Comparison of ENCODE assay signal across 10 cellular contexts in genomic region chr7:108660465-108660864, GRCh38.
DNase-seq lines count a peak whose midpoint lies in the region; ATAC-seq and TF ChIP-seq lines count a peak whose summit lies in the region.
"Had no signal": no experiment of that assay in that cellular context is flagged by ENCODE, and none has a peak within 500 bp of the region (broad histone marks: within the 10 kb centered on the region; RNA-seq: fewer than 3 reads in every experiment).

No MANE protein-coding gene starts in this region.

- POLR2A ChIA-PET in PC-3 (lab: Charles Lee; ENCODE audit: unreplicated experiment) = interaction anchor here (0.6 kb wide), 1 partner anchor 108 kb away, joined by 5 read pairs; no protein-coding TSS in a partner anchor

- intact Hi-C loops in PC-3 (cut with micrococcal nuclease) (loop anchor here (5.0 kb wide), 1 partner anchor 312 kb away; no protein-coding TSS in a partner anchor), uterus (cut with DNase I; ENCODE audit: low total_unique reads) (no loop called here), left ventricle myocardium superior (cut with micrococcal nuclease) (no loop called here), heart left ventricle (cut with DNase I) (no loop called here)

- H3K36me3 ChIP-seq in H7 (replicated peaks; ENCODE audit: control insufficient read depth, insufficient read depth, low read length) (no peaks in the 10 kb centered on the region), PC-3 (ENCODE audit: low read depth, low read length) (no peaks in the 10 kb centered on the region), uterus (no peaks in the 10 kb centered on the region), heart left ventricle (no peaks in the 10 kb centered on the region)
- H3K36me3 ChIP-seq: spleen had no signal

- DNase-seq in H7 (peak; percentile 68), PC-3 (peak; percentile 42), foreskin keratinocyte (no peak), uterus (no peak), kidney glomerular epithelial cell (lab: John Stamatoyannopoulos, UW) (no peak), left ventricle myocardium superior (no peak), heart left ventricle (no peak)
- DNase-seq: activated CD4-positive, alpha-beta T cell treated with anti-CD3 and anti-CD28 coated beads for 1 hour; spleen had no signal

- no TSS peak for BruUV-seq in PC-3 (replicated peaks; lab: Mats Ljungman, UMichigan)

- H3K9ac ChIP-seq in PC-3 (ENCODE audit: low read length) = no peak overlapping the region

- ATAC-seq in PC-3 (peak; percentile 58), foreskin keratinocyte (peak; percentile 20), left ventricle myocardium superior (no peak), heart left ventricle (no peak)

- 47 to 55% (median 50%) methylated on average over 3 of the region's 3 CpGs for WGBS in heart left ventricle, 4 donors

- H2AFZ ChIP-seq in PC-3 (ENCODE audit: low read length) = no peak overlapping the region

- no peaks in the 10 kb centered on the region for H3F3A ChIP-seq in PC-3 (ENCODE audit: low read length, unreplicated experiment)

- CTCF ChIA-PET in PC-3 (lab: Charles Lee) = interaction anchor here (0.5 to 0.6 kb wide), 4 partner anchors 24 to 911 kb away, joined by 3 to 4 read pairs (median 3); no protein-coding TSS in a partner anchor

- TF ChIP-seq POLR2A in uterus (IDR thresholded peaks at IDR 0.05) (no peak), heart left ventricle (IDR thresholded peaks at IDR 0.05) (no peak)

- peak; percentile 72 for TF ChIP-seq CTCF in 22Rv1 (IDR thresholded peaks at IDR 0.05)
- peak; percentile 68 for TF ChIP-seq CTCF in PC-3 (conservative IDR thresholded peaks at IDR 0.05; ENCODE audit: low read depth, low read length)
- TF ChIP-seq CTCF in foreskin keratinocyte (conservative IDR thresholded peaks at IDR 0.05) = peak; percentile 57
- no peak for TF ChIP-seq CTCF in uterus (IDR thresholded peaks at IDR 0.05)
- peak in 3 of 12 donors; percentile 23 to 40 (median 27) for TF ChIP-seq CTCF in heart left ventricle (IDR thresholded peaks at IDR 0.05)

- H3K27me3 ChIP-seq in H7 (ENCODE audit: control insufficient read depth, insufficient read depth, low read length) (no peaks in the 10 kb centered on the region), PC-3 (ENCODE audit: low read length) (peaks cover 4% of the 10 kb centered on the region), foreskin keratinocyte (no peaks in the 10 kb centered on the region), uterus (no peaks in the 10 kb centered on the region), heart left ventricle (no peaks in the 10 kb centered on the region)

- H3K4me2 ChIP-seq in PC-3 (ENCODE audit: low read length) = no peak overlapping the region

- no peaks in the 10 kb centered on the region for H3K4me1 ChIP-seq in PC-3 (ENCODE audit: insufficient read depth, low read length)
- H3K4me1 ChIP-seq in foreskin keratinocyte = no peaks in the 10 kb centered on the region
- no peaks in the 10 kb centered on the region for H3K4me1 ChIP-seq in uterus
- no peaks in the 10 kb centered on the region for H3K4me1 ChIP-seq in heart left ventricle
- H3K4me1 ChIP-seq: spleen had no signal

- no peaks in the 10 kb centered on the region for H3K9me2 ChIP-seq in PC-3 (replicated peaks; ENCODE audit: low read length)

- no peak overlapping the region for H3K4me3 ChIP-seq in H7 (ENCODE audit: insufficient read depth, low read depth, low read length)
- no peak overlapping the region for H3K4me3 ChIP-seq in PC-3 (ENCODE audit: low read length)
- no peak overlapping the region for H3K4me3 ChIP-seq in uterus
- H3K4me3 ChIP-seq in heart left ventricle = no peak overlapping the region
- H3K4me3 ChIP-seq: spleen had no signal

- no peaks in the 10 kb centered on the region for H3K79me2 ChIP-seq in PC-3 (ENCODE audit: low read length)

- no peak overlapping the region for H3K27ac ChIP-seq in 22Rv1
- H3K27ac ChIP-seq in PC-3 (ENCODE audit: low read length) = no peak overlapping the region
- no peak overlapping the region for H3K27ac ChIP-seq in foreskin keratinocyte
- H3K27ac ChIP-seq in uterus = no peak overlapping the region
- no peak overlapping the region for H3K27ac ChIP-seq in heart left ventricle
- H3K27ac ChIP-seq: spleen had no signal

- no peaks in the 10 kb centered on the region for H4K20me1 ChIP-seq in PC-3 (ENCODE audit: low read length)

- no peaks in the 10 kb centered on the region for H3K9me3 ChIP-seq in PC-3 (ENCODE audit: low read length)
- H3K9me3 ChIP-seq in uterus = no peaks in the 10 kb centered on the region
- no peaks in the 10 kb centered on the region for H3K9me3 ChIP-seq in heart left ventricle
- H3K9me3 ChIP-seq: spleen had no signal

Comparison
In these comparisons a context has a peak if more than half of its experiments do, and no peak if none do; other contexts are left out.
1. CTCF ChIP-seq: peak in 22Rv1 (single experiment), PC-3 (single experiment) and foreskin keratinocyte (single experiment); none in uterus (0 of 4).
2. DNase-seq: peak in H7 (single experiment) and PC-3 (single experiment); none in foreskin keratinocyte (0 of 2), uterus (0 of 2), kidney glomerular epithelial cell (single experiment), left ventricle myocardium superior (single experiment) and heart left ventricle (0 of 5).
3. ATAC-seq: peak in PC-3 (single experiment) and foreskin keratinocyte (single experiment); none in left ventricle myocardium superior (single experiment) and heart left ventricle (0 of 4).